ENCODE assay signal across 2 cellular contexts in genomic region chr2:237618449-237618848, GRCh38.
A peak's percentile ranks its signal among the peaks of the same experiment; 100 is the strongest.
TF ChIP-seq lines count a peak whose summit lies in the region.

No MANE protein-coding gene starts in this region.

TF ChIP-seq in IMR-90, 13 proteins besides CTCF, POLR2A, EP300 and RAD21:
- TF ChIP-seq RCOR1 (IDR thresholded peaks at IDR 0.05; ENCODE audit: insufficient replicate concordance, low read length): peak; percentile 61
- no peak for TF ChIP-seq CHD1 (IDR thresholded peaks at IDR 0.05; ENCODE audit: low read depth, low read length)
- peak; percentile 28; the same call in 1 of the 2 replicates for TF ChIP-seq FOS (IDR thresholded peaks at IDR 0.05; ENCODE audit: low read depth, low read length)
- peak; percentile 69; the same call in 1 of the 2 replicates for TF ChIP-seq CEBPB (IDR thresholded peaks at IDR 0.05; ENCODE audit: low read depth, low read length)
- no peak for TF ChIP-seq RFX5 (IDR thresholded peaks at IDR 0.05; ENCODE audit: low read depth, low read length)

TF ChIP-seq in endothelial cell of umbilical vein, 7 proteins besides CTCF, POLR2A, EP300 and RAD21:
- TF ChIP-seq JUN (IDR thresholded peaks at IDR 0.05; ENCODE audit: borderline replicate concordance, insufficient read depth, insufficient read length, low read depth): no peak
- TF ChIP-seq EZH2 (IDR thresholded peaks at IDR 0.05; ENCODE audit: borderline replicate concordance, low read depth, low read length, severe bottlenecking): no peak
- TF ChIP-seq, protein P1, sequence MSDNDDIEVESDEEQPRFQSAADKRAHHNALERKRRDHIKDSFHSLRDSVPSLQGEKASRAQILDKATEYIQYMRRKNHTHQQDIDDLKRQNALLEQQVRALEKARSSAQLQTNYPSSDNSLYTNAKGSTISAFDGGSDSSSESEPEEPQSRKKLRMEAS (IDR thresholded peaks at IDR 0.05; ENCODE audit: insufficient read depth, insufficient read length): no peak
- TF ChIP-seq MYC (IDR thresholded peaks at IDR 0.05; ENCODE audit: low read depth, low read length): no peak
- TF ChIP-seq FOS (IDR thresholded peaks at IDR 0.05; ENCODE audit: borderline replicate concordance, insufficient read depth, low read length): no peak
- no peak for TF ChIP-seq POLR2AphosphoS5 (IDR thresholded peaks at IDR 0.05; ENCODE audit: insufficient read depth, low read depth, low read length)
TF ChIP-seq in endothelial cell of umbilical vein: peak in this region for 0.
